Comparison of ENCODE assay signal across 8 cellular contexts in genomic region chr19:17469371-17470203, GRCh38. TPM values are rescaled to one million over a fixed set of nuclear protein-coding genes. Genes with fewer than 3 reads are reported as not detected.
DNase-seq lines count a peak whose midpoint lies in the region; ATAC-seq and TF ChIP-seq lines count a peak whose summit lies in the region.

No MANE protein-coding gene starts in this region.

- CTCF ChIA-PET in AG04449 (lab: Yijun Ruan, JAX), result interaction anchor here (1.0 to 2.4 kb wide), 5 partner anchors 15 to 127 kb away, joined by 3 to 6 read pairs (median 4); partner anchors contain the start of gene PGLS

- peak; percentile 55 for DNase-seq in AG04449 (ENCODE audit: low read depth, low spot score)
- peak; percentile 93 for DNase-seq in NCI-H460 (ENCODE audit: extremely low read depth, low read depth)
- peak; percentile 94 to 96 for DNase-seq in activated CD4-positive, alpha-beta T cell treated with anti-CD3 and anti-CD28 coated beads for 4 hours
- peak; percentile 98 for DNase-seq in choroid plexus epithelial cell (ENCODE audit: low read depth)
- DNase-seq in left kidney (ENCODE audit: low read depth, low spot score), result peak; percentile 96
- peak; percentile 86 to 90 for DNase-seq in stimulated activated CD4-positive, alpha-beta T cell treated with anti-CD3 and anti-CD28 coated beads, Interleukin-1b, Interleukin-23, amount 100 ng/mL, for 4 hours (ENCODE audit: low read depth in 2 of 2)

- POLR2A ChIA-PET in AG04449 (lab: Yijun Ruan, JAX), result interaction anchor here (0.6 kb wide), 1 partner anchor 50 kb away, joined by 3 read pairs; the partner anchor contains the start of gene MVB12A

- H3K4me3 ChIP-seq in AG04449 (ENCODE audit: low read depth, low read length), result peak overlapping the region; percentile 75
- peak overlapping the region; percentile 78 for H3K4me3 ChIP-seq in choroid plexus epithelial cell (ENCODE audit: low read depth, low read length)

- ATAC-seq in GM18868 (IDR thresholded peaks at IDR 0.05; ENCODE audit: unreplicated experiment), result peak; percentile 57
- peak; percentile 50 for ATAC-seq in HG03108 (IDR thresholded peaks at IDR 0.05; ENCODE audit: unreplicated experiment)

- TF ChIP-seq CTCF in AG04449 (IDR thresholded peaks at IDR 0.05; ENCODE audit: insufficient read depth, low read length, missing control alignments) (no peak), choroid plexus epithelial cell (conservative IDR thresholded peaks at IDR 0.05; ENCODE audit: low read depth, low read length) (no peak)

RNA-seq across cellular contexts. Expression of gene SLC27A1, which starts 0.7 kb away (rescaled TPM):
- 5.9 and 8.1 TPM in 2 replicates for total RNA-seq in NCI-H460 (2014; rRNA removed; shearing (Covaris generic))
- polyA plus RNA-seq in NCI-H460 (2014; cell fraction: nucleus; rRNA removed), result 18.7 and 20.0 TPM in 2 replicates

RNA-seq across cellular contexts. Expression of gene NXNL1, which starts 8.9 kb away (rescaled TPM):
- total RNA-seq in NCI-H460 (2014; rRNA removed; shearing (Covaris generic)), result not detected in 2 replicates
- not detected in 2 replicates for polyA plus RNA-seq in NCI-H460 (2014; cell fraction: nucleus; rRNA removed)

RNA-seq across cellular contexts. Expression of gene TMEM221, which starts 21.1 kb away (rescaled TPM):
- 0.10 TPM in 1 of 2 replicates, not detected in the other for total RNA-seq in NCI-H460 (2014; rRNA removed; shearing (Covaris generic))
- polyA plus RNA-seq in NCI-H460 (2014; cell fraction: nucleus; rRNA removed), result not detected in 2 replicates

RNA-seq across cellular contexts. Expression of gene PGLS, which starts 41.9 kb away (rescaled TPM):
- 46.0 and 60.8 TPM in 2 replicates for total RNA-seq in NCI-H460 (2014; rRNA removed; shearing (Covaris generic))
- polyA plus RNA-seq in NCI-H460 (2014; cell fraction: nucleus; rRNA removed), result 33.1 and 76.8 TPM in 2 replicates

RNA-seq across cellular contexts. Expression of gene MVB12A, which starts 49.7 kb away (rescaled TPM):
- total RNA-seq in NCI-H460 (2014; rRNA removed; shearing (Covaris generic)), result 54.7 and 74.6 TPM in 2 replicates
- 76.7 and 94.3 TPM in 2 replicates for polyA plus RNA-seq in NCI-H460 (2014; cell fraction: nucleus; rRNA removed)

Comparison
In these comparisons a context has a peak if more than half of its experiments do, and no peak if none do; other contexts are left out.
1. Peak in every context shown above with its lines: DNase-seq, ATAC-seq and H3K4me3 ChIP-seq.